In the genomic region with DNA sequence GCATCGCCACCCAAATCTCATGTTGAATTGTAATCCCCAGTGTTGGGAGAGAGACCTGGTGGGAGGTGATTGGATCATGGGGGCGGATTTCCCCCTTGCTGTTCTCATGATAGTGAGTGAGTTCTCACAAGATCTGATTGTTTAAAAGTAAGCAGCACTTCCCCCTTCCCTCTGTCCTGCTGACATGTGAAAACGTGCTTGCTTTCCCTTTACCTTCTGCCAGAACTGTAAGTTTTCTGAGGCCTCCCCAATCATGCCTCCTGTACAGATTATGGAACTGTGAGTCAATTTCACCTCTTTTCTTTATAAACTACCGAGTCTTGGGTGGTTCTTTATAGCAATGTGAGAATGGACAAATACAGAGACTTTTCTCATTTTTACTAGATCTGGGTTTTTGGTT, we compare ENCODE assay signal across 25 cellular contexts.
"Had no signal": no experiment of that assay in that cellular context is flagged by ENCODE, and none has a peak within 500 bp of the region (broad histone marks: within the 10 kb centered on the region; RNA-seq: fewer than 3 reads in every experiment).

No MANE protein-coding gene starts in this region.

- H3K9me3 ChIP-seq: ovary had no signal

- ATAC-seq: stimulated activated naive CD8-positive, alpha-beta T cell treated with anti-CD3 and anti-CD28 coated beads, Interleukin-15, Interleukin-2, amounts not matched to agents 100 U/mL and 50 U/mL, for 24 hours had no signal

- H3K4me3 ChIP-seq: breast epithelium, ovary, skin epidermis, upper lobe of left lung had no signal

- DNase-seq: activated CD4-positive, alpha-beta memory T cell treated with anti-CD3 and anti-CD28 coated beads for 36 hours; activated CD4-positive, alpha-beta T cell treated with anti-CD3 and anti-CD28 coated beads for 48 hours; activated CD8-positive, alpha-beta memory T cell treated with anti-CD3 and anti-CD28 coated beads, Interleukin-2, amount 50 U/mL, for 48 hours; activated gamma-delta T cell treated with Interleukin-2 at 50 U/mL for 16 hours; activated naive CD4-positive, alpha-beta T cell treated with anti-CD3 and anti-CD28 coated beads, Interleukin-2, amount 50 U/mL, for 16 hours; activated T-cell treated with anti-CD3 and anti-CD28 coated beads, Interleukin-2, amount 50 U/mL, for 24 hours; amniotic stem cell; central memory CD4-positive, alpha-beta T cell; effector CD8-positive, alpha-beta T cell; head of caudate nucleus; hippocampal formation; left cardiac atrium; left ventricle myocardium superior; naive B cell; ovary; retina; stimulated activated CD4-positive, alpha-beta T cell treated with anti-CD3 and anti-CD28 coated beads, Interleukin-12 subunit alpha, Interleukin-12 subunit beta, amount 100 ng/mL, for 4 hours; stimulated activated CD4-positive, alpha-beta T cell treated with anti-CD3 and anti-CD28 coated beads, Interleukin-4, amount 100 ng/mL, for 1 hour; stimulated activated naive CD8-positive, alpha-beta T cell treated with anti-CD3 and anti-CD28 coated beads, Interleukin-15, Interleukin-2, amounts not matched to agents 100 U/mL and 50 U/mL, for 24 hours; upper lobe of left lung had no signal

- H3K27me3 ChIP-seq: breast epithelium, ovary, upper lobe of left lung had no signal

- H3K27ac ChIP-seq: ovary, upper lobe of left lung, VCaP had no signal

- H3K36me3 ChIP-seq: breast epithelium, ovary, upper lobe of left lung had no signal

- H3K27ac Mint-ChIP-seq: activated CD4-positive, alpha-beta memory T cell treated with anti-CD3 and anti-CD28 coated beads for 36 hours; activated T-cell treated with anti-CD3 and anti-CD28 coated beads, Interleukin-2, amount 50 U/mL, for 24 hours; mesothelial cell of epicardium; naive B cell; progenitor cell of endocrine pancreas had no signal

- H3K4me1 ChIP-seq: breast epithelium, upper lobe of left lung had no signal

- H3K36me3 Mint-ChIP-seq: activated CD4-positive, alpha-beta memory T cell treated with anti-CD3 and anti-CD28 coated beads for 36 hours had no signal

- H3K4me1 Mint-ChIP-seq: mesothelial cell of epicardium, naive B cell had no signal

- H3K27me3 Mint-ChIP-seq: progenitor cell of endocrine pancreas had no signal

- H3K4me3 Mint-ChIP-seq: activated CD4-positive, alpha-beta memory T cell treated with anti-CD3 and anti-CD28 coated beads for 36 hours; activated T-cell treated with anti-CD3 and anti-CD28 coated beads, Interleukin-2, amount 50 U/mL, for 24 hours; mesothelial cell of epicardium; naive B cell had no signal
